ENCODE assay signal across 33 cellular contexts in the genomic region with DNA sequence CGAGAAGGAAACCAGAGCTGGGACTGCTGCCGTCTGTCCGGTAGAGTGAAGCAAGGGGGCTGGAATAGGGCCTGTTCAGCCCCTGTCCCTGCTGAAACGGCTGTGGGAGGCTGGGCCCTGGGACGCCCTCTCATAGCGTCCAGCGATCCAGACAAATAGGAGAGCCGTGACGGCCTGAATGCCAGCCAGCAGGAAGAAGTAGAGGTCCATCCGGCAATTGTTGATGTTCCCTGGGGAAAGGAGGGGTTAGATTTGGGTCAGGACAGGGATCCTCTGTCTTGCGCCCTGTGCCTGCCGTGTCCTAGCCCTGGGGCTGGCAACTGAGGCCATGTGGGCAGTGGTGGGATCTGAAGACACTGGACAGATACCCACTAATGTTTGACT. TPM values are rescaled to one million over a fixed set of nuclear protein-coding genes. Genes with fewer than 3 reads are reported as not detected.
A peak's percentile ranks its signal among the peaks of the same experiment; 100 is the strongest.
DNase-seq lines count a peak whose midpoint lies in the region; ATAC-seq and TF ChIP-seq lines count a peak whose summit lies in the region.
"Had no signal": no experiment of that assay in that cellular context is flagged by ENCODE, and none has a peak within 500 bp of the region (broad histone marks: within the 10 kb centered on the region; RNA-seq: fewer than 3 reads in every experiment).

No MANE protein-coding gene starts in this region.

- no peaks in the 10 kb centered on the region for H3K9me3 Mint-ChIP-seq in stimulated activated naive B cell treated with anti-CD40 and anti-IgM and Interleukin-4, amounts not matched to agents 10 μg/mL and 1 μg/mL and 100 μg/mL, for 72 hours
- H3K9me3 Mint-ChIP-seq: activated naive CD8-positive, alpha-beta T cell treated with anti-CD3 and anti-CD28 coated beads for 36 hours; CD8-positive, alpha-beta memory T cell; naive thymus-derived CD8-positive, alpha-beta T cell; stimulated activated memory B cell treated with anti-CD40 and anti-IgM and Interleukin-4, amounts not matched to agents 10 μg/mL and 1 μg/mL and 100 μg/mL, for 72 hours had no signal

- H3K27me3 ChIP-seq in H7 (ENCODE audit: control insufficient read depth, insufficient read depth, low read length), result no peaks in the 10 kb centered on the region
- H3K27me3 ChIP-seq in gastroesophageal sphincter, result peaks cover 10% of the 10 kb centered on the region
- H3K27me3 ChIP-seq in lung (ENCODE audit: control insufficient read depth, insufficient read depth), result no peaks in the 10 kb centered on the region
- H3K27me3 ChIP-seq: BE2C, testis had no signal

- H3K4me1 Mint-ChIP-seq in stimulated activated naive B cell treated with anti-CD40 and anti-IgM and Interleukin-4, amounts not matched to agents 10 μg/mL and 1 μg/mL and 100 μg/mL, for 72 hours, result peaks cover 27 to 66% of the 10 kb centered on the region in 2 donors
- H3K4me1 Mint-ChIP-seq: CD8-positive, alpha-beta memory T cell had no signal

- DNase-seq in H7, result peak; percentile 41
- DNase-seq in lung (ENCODE audit: low spot score), result no peak
- DNase-seq in stimulated activated naive B cell treated with anti-CD40 and anti-IgM and Interleukin-4, amounts not matched to agents 10 μg/mL and 1 μg/mL and 100 μg/mL, for 72 hours, result no peak
- DNase-seq in SW480 (ENCODE audit: low spot score), result no peak
- DNase-seq: activated CD8-positive, alpha-beta T cell treated with anti-CD3 and anti-CD28 coated beads, Interleukin-2, amount 10 ng/mL, durations not matched to agents 7 days and 5 days; activated effector memory CD4-positive, alpha-beta T cell treated with anti-CD3 and anti-CD28 coated beads, Interleukin-2, amount 50 U/mL, for 16 hours; activated naive CD8-positive, alpha-beta T cell treated with anti-CD3 and anti-CD28 coated beads for 36 hours; activated T-cell treated with anti-CD3 and anti-CD28 coated beads for 4 hours; BE2C; CD8-positive, alpha-beta memory T cell; central memory CD4-positive, alpha-beta T cell; DMS 273 treated with DMSO at 0.1 percent for 48 hours; EL; GM23248; Kasumi-1; midbrain; MV-4-11; naive thymus-derived CD8-positive, alpha-beta T cell; NCI-H146; retina; stimulated activated CD4-positive, alpha-beta T cell treated with anti-CD3 and anti-CD28 coated beads, Interleukin-4, amount 100 ng/mL, for 4 hours; T-helper 17 cell; testis had no signal

- TF ChIP-seq CTCF in gastroesophageal sphincter (IDR thresholded peaks at IDR 0.05) (no peak), lung (IDR thresholded peaks at IDR 0.05; ENCODE audit: control extremely low read depth, extremely low read depth) (no peak)

- H3K27me3 Mint-ChIP-seq in stimulated activated naive B cell treated with anti-CD40 and anti-IgM and Interleukin-4, amounts not matched to agents 10 μg/mL and 1 μg/mL and 100 μg/mL, for 72 hours, result no peaks in the 10 kb centered on the region
- H3K27me3 Mint-ChIP-seq: activated naive CD8-positive, alpha-beta T cell treated with anti-CD3 and anti-CD28 coated beads for 36 hours; naive thymus-derived CD8-positive, alpha-beta T cell; stimulated activated memory B cell treated with anti-CD40 and anti-IgM and Interleukin-4, amounts not matched to agents 10 μg/mL and 1 μg/mL and 100 μg/mL, for 72 hours had no signal

- H3K4me3 Mint-ChIP-seq in stimulated activated naive B cell treated with anti-CD40 and anti-IgM and Interleukin-4, amounts not matched to agents 10 μg/mL and 1 μg/mL and 100 μg/mL, for 72 hours, result no peak overlapping the region
- H3K4me3 Mint-ChIP-seq: activated CD8-positive, alpha-beta T cell treated with anti-CD3 and anti-CD28 coated beads, Interleukin-2, amount 10 ng/mL, durations not matched to agents 7 days and 5 days; activated naive CD8-positive, alpha-beta T cell treated with anti-CD3 and anti-CD28 coated beads for 36 hours; CD8-positive, alpha-beta memory T cell; naive thymus-derived CD8-positive, alpha-beta T cell; stimulated activated memory B cell treated with anti-CD40 and anti-IgM and Interleukin-4, amounts not matched to agents 10 μg/mL and 1 μg/mL and 100 μg/mL, for 72 hours; T-helper 17 cell had no signal

- no peak overlapping the region for H3K4me3 ChIP-seq in H7 (ENCODE audit: insufficient read depth, low read depth, low read length)
- H3K4me3 ChIP-seq in gastroesophageal sphincter, result no peak overlapping the region
- H3K4me3 ChIP-seq in lung, result no peak overlapping the region
- H3K4me3 ChIP-seq: GM23248, SK-N-MC, testis had no signal

- ATAC-seq in gastroesophageal sphincter (no peak), lung (ENCODE audit: insufficient read depth, low FRiP score) (no peak), HG03521 (IDR thresholded peaks at IDR 0.05; ENCODE audit: unreplicated experiment) (no peak), esophagus mucosa (no peak)
- ATAC-seq in stimulated activated naive B cell treated with anti-CD40 and anti-IgM and Interleukin-4, amounts not matched to agents 10 μg/mL and 1 μg/mL and 100 μg/mL, for 72 hours (replicated peaks), result no peak
- ATAC-seq: activated CD8-positive, alpha-beta T cell treated with anti-CD3 and anti-CD28 coated beads, Interleukin-2, amount 10 ng/mL, durations not matched to agents 7 days and 5 days; naive thymus-derived CD8-positive, alpha-beta T cell; stimulated activated memory B cell treated with anti-CD40 and anti-IgM and Interleukin-4, amounts not matched to agents 10 μg/mL and 1 μg/mL and 100 μg/mL, for 72 hours; T-helper 17 cell had no signal

- H3K36me3 Mint-ChIP-seq in stimulated activated naive B cell treated with anti-CD40 and anti-IgM and Interleukin-4, amounts not matched to agents 10 μg/mL and 1 μg/mL and 100 μg/mL, for 72 hours, result peaks cover 45 to 59% of the 10 kb centered on the region in 2 donors
- H3K36me3 Mint-ChIP-seq: activated naive CD8-positive, alpha-beta T cell treated with anti-CD3 and anti-CD28 coated beads for 36 hours; CD8-positive, alpha-beta memory T cell had no signal

- H3K36me3 ChIP-seq in H7 (replicated peaks; ENCODE audit: control insufficient read depth, insufficient read depth, low read length) (peaks cover 5% of the 10 kb centered on the region), gastroesophageal sphincter (peaks cover 0 to 57% of the 10 kb centered on the region in 2 donors), lung (ENCODE audit: control insufficient read depth in 2 of 2, insufficient read depth in 2 of 2, low read length in 2 of 2) (peaks cover 0 to 24% of the 10 kb centered on the region in 2 donors)

- 44 to 70% methylated on average over 2 to 4 of the region's 12 CpGs for WGBS in gastroesophageal sphincter (ENCODE audit: low coverage in 1 of 2), 2 donors
- 67 to 83% methylated on average over 12 of the region's 12 CpGs for WGBS in lung, 2 donors

- peak overlapping the region in 3 of 4 donors; percentile 32 to 51 (median 49) for H3K27ac ChIP-seq in gastroesophageal sphincter
- peak overlapping the region; percentile 41 to 85 for H3K27ac ChIP-seq in lung (ENCODE audit: low read depth in 1 of 2, low read length in 1 of 2)
- H3K27ac ChIP-seq: GM23248, HL-60, RWPE1, SK-N-MC, testis had no signal

- H3K27ac Mint-ChIP-seq in stimulated activated naive B cell treated with anti-CD40 and anti-IgM and Interleukin-4, amounts not matched to agents 10 μg/mL and 1 μg/mL and 100 μg/mL, for 72 hours, result peak overlapping the region; percentile 42
- H3K27ac Mint-ChIP-seq: activated CD8-positive, alpha-beta T cell treated with anti-CD3 and anti-CD28 coated beads, Interleukin-2, amount 10 ng/mL, durations not matched to agents 7 days and 5 days; activated naive CD8-positive, alpha-beta T cell treated with anti-CD3 and anti-CD28 coated beads for 36 hours; CD8-positive, alpha-beta memory T cell had no signal

- no peak for TF ChIP-seq EP300 in gastroesophageal sphincter (IDR thresholded peaks at IDR 0.05)

- H3K4me1 ChIP-seq in gastroesophageal sphincter (no peaks in the 10 kb centered on the region), lung (ENCODE audit: control insufficient read depth in 2 of 2, insufficient read depth in 2 of 2, low read length in 2 of 2) (peaks cover 0 to 16% of the 10 kb centered on the region in 2 donors)
- H3K4me1 ChIP-seq: BE2C, testis had no signal

- no peaks in the 10 kb centered on the region for H3K9me3 ChIP-seq in gastroesophageal sphincter
- H3K9me3 ChIP-seq in lung (ENCODE audit: control insufficient read depth in 2 of 2, insufficient read depth in 1 of 2, low read length in 1 of 2), result no peaks in the 10 kb centered on the region
- H3K9me3 ChIP-seq: BE2C, testis had no signal

- no peak for TF ChIP-seq POLR2A in gastroesophageal sphincter (IDR thresholded peaks at IDR 0.05)

RNA-seq across cellular contexts. Expression of a gene that starts 12.9 kb away (rescaled TPM):
- 66.0 and 73.9 TPM in 2 replicates for total RNA-seq in H7 (2014; rRNA removed; shearing (Covaris generic))
- total RNA-seq in gastroesophageal sphincter, result 1 to 10 TPM; 3.2 to 8.9 (median 6.5) TPM
- 10 to 100 TPM; 18.6 to 20.5 TPM for total RNA-seq in lung
- polyA plus RNA-seq in lung, result 10 to 100 TPM in 1 of 2 donors, 1 to 10 TPM in 1; 6.7 to 16.5 TPM
- 27.0 TPM for total RNA-seq in esophagus mucosa
- total RNA-seq: T-helper 17 cell had no signal
- polyA plus RNA-seq: CD8-positive, alpha-beta memory T cell; naive thymus-derived CD8-positive, alpha-beta T cell had no signal

RNA-seq across cellular contexts. Expression of a gene that starts 14.8 kb away (rescaled TPM):
- 2.7 and 6.1 TPM in 2 replicates for total RNA-seq in H7 (2014; rRNA removed; shearing (Covaris generic))
- total RNA-seq in gastroesophageal sphincter (10 to 100 TPM; 16.7 to 48.4 (median 19.5) TPM), lung (100 to 1,000 TPM in 1 of 2 donors, 10 to 100 TPM in 1; 29.9 to 106 TPM), esophagus mucosa (3.9 TPM)
- 100 to 1,000 TPM in 1 of 2 donors, 10 to 100 TPM in 1; 91.6 to 166 TPM for polyA plus RNA-seq in lung
- total RNA-seq: NCI-H460 had no signal
- polyA plus RNA-seq: CD8-positive, alpha-beta memory T cell had no signal

RNA-seq across cellular contexts. Expression of a gene that starts 23.2 kb away (rescaled TPM):
- 30.6 and 35.1 TPM in 2 replicates for total RNA-seq in H7 (2014; rRNA removed; shearing (Covaris generic))
- total RNA-seq in gastroesophageal sphincter (100 to 1,000 TPM; 107 to 132 (median 120) TPM), lung (100 to 1,000 TPM in 1 of 2 donors, 10 to 100 TPM in 1; 94.3 to 128 TPM), esophagus mucosa (80.4 TPM)
- polyA plus RNA-seq in lung, result 100 to 1,000 TPM in 1 of 2 donors, 10 to 100 TPM in 1; 69.2 to 104 TPM

RNA-seq across cellular contexts. Expression of a gene that starts 30.8 kb away (rescaled TPM):
- total RNA-seq in H7 (2014; rRNA removed; shearing (Covaris generic)), result 93.8 and 123 TPM in 2 replicates
- total RNA-seq in gastroesophageal sphincter, result 10 to 100 TPM; 50.2 to 73.6 (median 60.5) TPM
- 10 to 100 TPM; 49.0 to 70.6 TPM for total RNA-seq in lung
- 10 to 100 TPM; 59.8 to 79.0 TPM for polyA plus RNA-seq in lung
- 94.9 TPM for total RNA-seq in esophagus mucosa

RNA-seq across cellular contexts. Expression of a gene that starts 34.3 kb away (rescaled TPM):
- not detected in 2 replicates for total RNA-seq in H7 (2014; rRNA removed; shearing (Covaris generic))
- total RNA-seq in gastroesophageal sphincter, result 1 to 10 TPM in 1 of 4 donors, under 1 TPM in 2, not detected in 1; 0.15 to 2.7 (median 0.35) TPM
- total RNA-seq in lung, result 1 to 10 TPM; 1.2 to 3.1 TPM
- 1 to 10 TPM; 1.6 to 1.9 TPM for polyA plus RNA-seq in lung
- total RNA-seq in esophagus mucosa, result 0.80 TPM
- total RNA-seq: GM23248, NCI-H460, OCI-LY7, osteoblast had no signal
- polyA plus RNA-seq: GM23248 had no signal
